Comparison of ENCODE assay signal across 1 cellular context in genomic region chr7:36623247-36623646, GRCh38.
TF ChIP-seq lines count a peak whose summit lies in the region.

No MANE protein-coding gene starts in this region.

TF ChIP-seq in WTC11, 78 proteins besides CTCF, POLR2A, EP300 and RAD21 (continued from another document):
- no peak for TF ChIP-seq ZNF281 (CRISPR knock-in tag; IDR thresholded peaks at IDR 0.05)
- TF ChIP-seq HMGA2 (CRISPR knock-in tag; IDR thresholded peaks at IDR 0.05): no peak
- no peak for TF ChIP-seq IRF1 (CRISPR knock-in tag; IDR thresholded peaks at IDR 0.05)
- TF ChIP-seq MXD4 (CRISPR knock-in tag; IDR thresholded peaks at IDR 0.05; ENCODE audit: borderline replicate concordance): no peak
- TF ChIP-seq, protein P1, sequence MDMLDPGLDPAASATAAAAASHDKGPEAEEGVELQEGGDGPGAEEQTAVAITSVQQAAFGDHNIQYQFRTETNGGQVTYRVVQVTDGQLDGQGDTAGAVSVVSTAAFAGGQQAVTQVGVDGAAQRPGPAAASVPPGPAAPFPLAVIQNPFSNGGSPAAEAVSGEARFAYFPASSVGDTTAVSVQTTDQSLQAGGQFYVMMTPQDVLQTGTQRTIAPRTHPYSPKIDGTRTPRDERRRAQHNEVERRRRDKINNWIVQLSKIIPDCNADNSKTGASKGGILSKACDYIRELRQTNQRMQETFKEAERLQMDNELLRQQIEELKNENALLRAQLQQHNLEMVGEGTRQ (CRISPR knock-in tag; IDR thresholded peaks at IDR 0.05): no peak
- no peak for TF ChIP-seq NFYB (CRISPR knock-in tag; conservative IDR thresholded peaks at IDR 0.05; ENCODE audit: low read depth)
- TF ChIP-seq SMAD4 (CRISPR knock-in tag; IDR thresholded peaks at IDR 0.05): no peak
- TF ChIP-seq ZNF512 (CRISPR knock-in tag; IDR thresholded peaks at IDR 0.05; ENCODE audit: borderline replicate concordance): no peak
- no peak for TF ChIP-seq ZNF138 (CRISPR knock-in tag; conservative IDR thresholded peaks at IDR 0.05)
- TF ChIP-seq, protein P2, sequence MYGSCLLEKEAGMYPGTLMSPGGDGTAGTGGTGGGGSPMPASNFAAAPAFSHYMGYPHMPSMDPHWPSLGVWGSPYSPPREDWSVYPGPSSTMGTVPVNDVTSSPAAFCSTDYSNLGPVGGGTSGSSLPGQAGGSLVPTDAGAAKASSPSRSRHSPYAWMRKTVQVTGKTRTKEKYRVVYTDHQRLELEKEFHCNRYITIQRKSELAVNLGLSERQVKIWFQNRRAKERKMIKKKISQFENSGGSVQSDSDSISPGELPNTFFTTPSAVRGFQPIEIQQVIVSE (CRISPR knock-in tag; IDR thresholded peaks at IDR 0.05; ENCODE audit: borderline replicate concordance): no peak
- no peak for TF ChIP-seq HMGXB4 (CRISPR knock-in tag; IDR thresholded peaks at IDR 0.05)
- TF ChIP-seq USF1 (CRISPR knock-in tag; IDR thresholded peaks at IDR 0.05): no peak
- no peak for TF ChIP-seq ZBTB21 (CRISPR knock-in tag; IDR thresholded peaks at IDR 0.05; ENCODE audit: borderline replicate concordance)
- TF ChIP-seq, protein P3, sequence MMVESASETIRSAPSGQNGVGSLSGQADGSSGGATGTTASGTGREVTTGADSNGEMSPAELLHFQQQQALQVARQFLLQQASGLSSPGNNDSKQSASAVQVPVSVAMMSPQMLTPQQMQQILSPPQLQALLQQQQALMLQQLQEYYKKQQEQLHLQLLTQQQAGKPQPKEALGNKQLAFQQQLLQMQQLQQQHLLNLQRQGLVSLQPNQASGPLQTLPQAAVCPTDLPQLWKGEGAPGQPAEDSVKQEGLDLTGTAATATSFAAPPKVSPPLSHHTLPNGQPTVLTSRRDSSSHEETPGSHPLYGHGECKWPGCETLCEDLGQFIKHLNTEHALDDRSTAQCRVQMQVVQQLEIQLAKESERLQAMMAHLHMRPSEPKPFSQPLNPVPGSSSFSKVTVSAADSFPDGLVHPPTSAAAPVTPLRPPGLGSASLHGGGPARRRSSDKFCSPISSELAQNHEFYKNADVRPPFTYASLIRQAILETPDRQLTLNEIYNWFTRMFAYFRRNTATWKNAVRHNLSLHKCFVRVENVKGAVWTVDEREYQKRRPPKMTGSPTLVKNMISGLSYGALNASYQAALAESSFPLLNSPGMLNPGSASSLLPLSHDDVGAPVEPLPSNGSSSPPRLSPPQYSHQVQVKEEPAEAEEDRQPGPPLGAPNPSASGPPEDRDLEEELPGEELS (CRISPR knock-in tag; IDR thresholded peaks at IDR 0.05): no peak
